ENCODE assay signal across 10 cellular contexts in genomic region chr16:89443727-89444084, GRCh38. TPM values are rescaled to one million over a fixed set of nuclear protein-coding genes. Genes with fewer than 3 reads are reported as not detected.
A peak's percentile ranks its signal among the peaks of the same experiment; 100 is the strongest.
DNase-seq lines count a peak whose midpoint lies in the region; ATAC-seq and TF ChIP-seq lines count a peak whose summit lies in the region.
"Had no signal": no experiment of that assay in that cellular context is flagged by ENCODE, and none has a peak within 500 bp of the region (broad histone marks: within the 10 kb centered on the region; RNA-seq: fewer than 3 reads in every experiment).

No MANE protein-coding gene starts in this region.

- peak overlapping the region; percentile 52 for H3K4me3 Mint-ChIP-seq in glutamatergic neuron (ENCODE audit: unreplicated experiment)

- H3K4me1 Mint-ChIP-seq in glutamatergic neuron (ENCODE audit: low read depth, unreplicated experiment): peaks cover 76% of the 10 kb centered on the region

- H3K9me3 Mint-ChIP-seq in glutamatergic neuron (ENCODE audit: unreplicated experiment): peaks cover 32% of the 10 kb centered on the region

- H3K4me3 ChIP-seq in rectal smooth muscle tissue (ENCODE audit: low read length) (peak overlapping the region; percentile 18), tibial nerve (no peak overlapping the region)

- CTCF ChIA-PET in RWPE1 (lab: Yijun Ruan, JAX): interaction anchor here (0.7 to 1.5 kb wide), 2 partner anchors 30 to 64 kb away, joined by 3 read pairs; no protein-coding TSS in a partner anchor

- H3K27me3 ChIP-seq in rectal smooth muscle tissue (ENCODE audit: control insufficient read depth, insufficient read depth, low read length) (no peaks in the 10 kb centered on the region), tibial nerve (no peaks in the 10 kb centered on the region)

- peak overlapping the region; percentile 99 for H3K27ac ChIP-seq in RWPE1
- H3K27ac ChIP-seq in rectal smooth muscle tissue (ENCODE audit: low read depth, low read length): no peak overlapping the region
- H3K27ac ChIP-seq in tibial nerve: no peak overlapping the region

- no peak for TF ChIP-seq POLR2A in tibial nerve (IDR thresholded peaks at IDR 0.05)

- peak overlapping the region; percentile 8 for H3K27ac Mint-ChIP-seq in glutamatergic neuron (ENCODE audit: unreplicated experiment)

- TF ChIP-seq CTCF in RWPE1 (conservative IDR thresholded peaks at IDR 0.05; ENCODE audit: low read depth): no peak
- TF ChIP-seq CTCF in glutamatergic neuron (IDR thresholded peaks at IDR 0.05; ENCODE audit: partially characterized antibody, unreplicated experiment): no peak
- TF ChIP-seq CTCF in tibial nerve (IDR thresholded peaks at IDR 0.05): no peak

- TF ChIP-seq EP300 in tibial nerve (IDR thresholded peaks at IDR 0.05): no peak

- peaks cover 23% of the 10 kb centered on the region for H3K4me1 ChIP-seq in rectal smooth muscle tissue (ENCODE audit: control insufficient read depth, insufficient read depth, low read length)
- peaks cover 0 to 92% (median 71%) of the 10 kb centered on the region in 4 donors for H3K4me1 ChIP-seq in tibial nerve

- H3K9me3 ChIP-seq in tibial nerve: no peaks in the 10 kb centered on the region

- no peak overlapping the region for H3K9ac ChIP-seq in rectal smooth muscle tissue (ENCODE audit: low read length)

- no peaks in the 10 kb centered on the region for H3K36me3 Mint-ChIP-seq in glutamatergic neuron (ENCODE audit: unreplicated experiment)

- ATAC-seq in GM19463 (IDR thresholded peaks at IDR 0.05; ENCODE audit: unreplicated experiment): no peak
- ATAC-seq in GM19452 (IDR thresholded peaks at IDR 0.05; ENCODE audit: unreplicated experiment): no peak

- peaks cover 22% of the 10 kb centered on the region for H3K27me3 Mint-ChIP-seq in glutamatergic neuron (ENCODE audit: unreplicated experiment)

- in situ Hi-C loops in G401 (cut with HindIII; ENCODE audit: low sequenced_read_pairs): no loop called here

- H3K36me3 ChIP-seq in rectal smooth muscle tissue (ENCODE audit: control insufficient read depth, insufficient read depth, low read length) (no peaks in the 10 kb centered on the region), tibial nerve (no peaks in the 10 kb centered on the region)

- POLR2A ChIA-PET in RWPE1 (lab: Yijun Ruan, JAX; ENCODE audit: low non-redundant PET): no interaction called here

- DNase-seq in G401 (ENCODE audit: low spot score): peak; percentile 48
- no peak for DNase-seq in RWPE1 (ENCODE audit: low spot score)
- no peak for DNase-seq in glutamatergic neuron
- no peak for DNase-seq in NCI-H1417 treated with DMSO at 0.1 percent for 48 hours (lab: John Stamatoyannopoulos, UW)
- DNase-seq in tibial nerve (ENCODE audit: low spot score in 2 of 2): no peak
- DNase-seq: effector CD4-positive, alpha-beta T cell; NCI-H524 had no signal

- WGBS in tibial nerve, 2 donors: 27 to 37% methylated on average over 8 of the region's 8 CpGs

RNA-seq across cellular contexts. Expression of gene ANKRD11, which starts 46.7 kb away (rescaled TPM):
- 42.6 and 55.3 TPM in 2 replicates for total RNA-seq in G401 (2014; rRNA removed; shearing (Covaris generic))
- total RNA-seq in glutamatergic neuron (ENCODE audit: unreplicated experiment) (367 TPM), tibial nerve (100 to 1,000 TPM; 104 to 177 (median 112) TPM)
